Comparison of ENCODE assay signal across 13 cellular contexts in genomic region chr3:46928297-46928696, GRCh38. TPM values are rescaled to one million over a fixed set of nuclear protein-coding genes. Genes with fewer than 3 reads are reported as not detected.
DNase-seq lines count a peak whose midpoint lies in the region; ATAC-seq, FAIRE-seq and TF ChIP-seq lines count a peak whose summit lies in the region.
"Had no signal": no experiment of that assay in that cellular context is flagged by ENCODE, and none has a peak within 500 bp of the region (broad histone marks: within the 10 kb centered on the region; RNA-seq: fewer than 3 reads in every experiment).

No MANE protein-coding gene starts in this region.

- no peaks in the 10 kb centered on the region for H3K27me3 Mint-ChIP-seq in activated CD8-positive, alpha-beta memory T cell treated with anti-CD3 and anti-CD28 coated beads, Interleukin-2, amount 10 ng/mL, durations not matched to agents 7 days and 5 days
- no peaks in the 10 kb centered on the region for H3K27me3 Mint-ChIP-seq in stimulated activated memory B cell treated with anti-CD40 and anti-IgM and Interleukin-4, amounts not matched to agents 10 μg/mL and 1 μg/mL and 100 μg/mL, for 72 hours

- no peak for TF ChIP-seq POLR2A in body of pancreas (IDR thresholded peaks at IDR 0.05)

- H3K27ac ChIP-seq in body of pancreas = peak overlapping the region in 3 of 4 donors; percentile 82 to 93 (median 91)

- CTCF ChIA-PET in activated CD8-positive, alpha-beta memory T cell treated with anti-CD3 and anti-CD28 coated beads, Interleukin-2, amount 10 ng/mL, durations not matched to agents 7 days and 5 days (lab: Charles Lee) = interaction anchor here (1.2 to 4.6 kb wide), 2 partner anchors 20 to 48 kb away, joined by 3 to 23 read pairs; partner anchors contain the start of gene CCDC12

- WGBS in body of pancreas, 2 donors = 80 to 100% methylated on average over 1 of the region's 1 CpG

- intact Hi-C loops in body of pancreas (cut with DNase I) = no loop called here

- no peaks in the 10 kb centered on the region for H3K9me3 ChIP-seq in body of pancreas
- H3K9me3 ChIP-seq: tibial nerve had no signal

- H3K27ac Mint-ChIP-seq in activated CD8-positive, alpha-beta memory T cell treated with anti-CD3 and anti-CD28 coated beads, Interleukin-2, amount 10 ng/mL, durations not matched to agents 7 days and 5 days = peak overlapping the region; percentile 83
- peak overlapping the region; percentile 86 for H3K27ac Mint-ChIP-seq in stimulated activated memory B cell treated with anti-CD40 and anti-IgM and Interleukin-4, amounts not matched to agents 10 μg/mL and 1 μg/mL and 100 μg/mL, for 72 hours

- no peak overlapping the region for H3K4me3 ChIP-seq in body of pancreas
- H3K4me3 ChIP-seq: tibial nerve had no signal

- no peak for FAIRE-seq in frontal cortex (lab: Jason Lieb, UNC)

- H3K27me3 ChIP-seq in body of pancreas = no peaks in the 10 kb centered on the region
- H3K27me3 ChIP-seq: tibial nerve had no signal

- H3K9me3 Mint-ChIP-seq in activated CD8-positive, alpha-beta memory T cell treated with anti-CD3 and anti-CD28 coated beads, Interleukin-2, amount 10 ng/mL, durations not matched to agents 7 days and 5 days (ENCODE audit: low read depth) = peaks cover 3% of the 10 kb centered on the region
- H3K9me3 Mint-ChIP-seq in stimulated activated memory B cell treated with anti-CD40 and anti-IgM and Interleukin-4, amounts not matched to agents 10 μg/mL and 1 μg/mL and 100 μg/mL, for 72 hours = peaks cover 7% of the 10 kb centered on the region

- no peak for ATAC-seq in activated CD8-positive, alpha-beta memory T cell treated with anti-CD3 and anti-CD28 coated beads, Interleukin-2, amount 10 ng/mL, durations not matched to agents 7 days and 5 days
- ATAC-seq in body of pancreas = no peak
- ATAC-seq in stimulated activated memory B cell treated with anti-CD40 and anti-IgM and Interleukin-4, amounts not matched to agents 10 μg/mL and 1 μg/mL and 100 μg/mL, for 72 hours = peak; percentile 3
- no peak for ATAC-seq in GM21423 (IDR thresholded peaks at IDR 0.05; ENCODE audit: unreplicated experiment)

- H3K36me3 ChIP-seq in body of pancreas (replicated peaks in 1 of 2; ENCODE audit: insufficient read depth in 1 of 2, low read depth in 2 of 2) = peaks cover 5 to 10% of the 10 kb centered on the region in 2 donors

- H3K4me1 Mint-ChIP-seq in activated CD8-positive, alpha-beta memory T cell treated with anti-CD3 and anti-CD28 coated beads, Interleukin-2, amount 10 ng/mL, durations not matched to agents 7 days and 5 days = peaks cover 81% of the 10 kb centered on the region
- H3K4me1 Mint-ChIP-seq in stimulated activated memory B cell treated with anti-CD40 and anti-IgM and Interleukin-4, amounts not matched to agents 10 μg/mL and 1 μg/mL and 100 μg/mL, for 72 hours = peaks cover 90% of the 10 kb centered on the region

- TF ChIP-seq CTCF in body of pancreas (IDR thresholded peaks at IDR 0.05) = no peak

- H3K36me3 Mint-ChIP-seq in activated CD8-positive, alpha-beta memory T cell treated with anti-CD3 and anti-CD28 coated beads, Interleukin-2, amount 10 ng/mL, durations not matched to agents 7 days and 5 days = peaks cover 48% of the 10 kb centered on the region
- peaks cover 44% of the 10 kb centered on the region for H3K36me3 Mint-ChIP-seq in stimulated activated memory B cell treated with anti-CD40 and anti-IgM and Interleukin-4, amounts not matched to agents 10 μg/mL and 1 μg/mL and 100 μg/mL, for 72 hours

- H3K4me3 Mint-ChIP-seq in activated CD8-positive, alpha-beta memory T cell treated with anti-CD3 and anti-CD28 coated beads, Interleukin-2, amount 10 ng/mL, durations not matched to agents 7 days and 5 days = no peak overlapping the region
- peak overlapping the region; percentile 46 for H3K4me3 Mint-ChIP-seq in stimulated activated memory B cell treated with anti-CD40 and anti-IgM and Interleukin-4, amounts not matched to agents 10 μg/mL and 1 μg/mL and 100 μg/mL, for 72 hours

- no peak for DNase-seq in activated CD8-positive, alpha-beta memory T cell treated with anti-CD3 and anti-CD28 coated beads, Interleukin-2, amount 10 ng/mL, durations not matched to agents 7 days and 5 days
- no peak for DNase-seq in activated CD8-positive, alpha-beta memory T cell treated with anti-CD3 and anti-CD28 coated beads, Interleukin-2, amount 50 U/mL, for 4 hours
- peak; percentile 84 to 96 for DNase-seq in NOMO-1 (lab: John Stamatoyannopoulos, UW; ENCODE audit: unreplicated experiment in 2 of 2)
- peak in 1 of 4 donors; percentile 2 for DNase-seq in body of pancreas
- DNase-seq in activated CD8-positive, alpha-beta memory T cell treated with anti-CD3 and anti-CD28 coated beads for 24 hours = no peak
- no peak for DNase-seq in frontal cortex (ENCODE audit: low spot score in 2 of 2)
- DNase-seq: glutamatergic neuron; NCI-H1105; stimulated activated CD4-positive, alpha-beta T cell treated with anti-CD3 and anti-CD28 coated beads, Interleukin-1b, Interleukin-23, amount 100 ng/mL, for 48 hours had no signal

- peaks cover 77% of the 10 kb centered on the region for H3K4me1 ChIP-seq in body of pancreas

RNA-seq across cellular contexts. Expression of gene CCDC12, which starts 48.2 kb away (rescaled TPM):
- 10 to 100 TPM; 65.9 to 72.7 TPM for total RNA-seq in activated CD8-positive, alpha-beta memory T cell treated with anti-CD3 and anti-CD28 coated beads, Interleukin-2, amount 10 ng/mL, durations not matched to agents 7 days and 5 days
- 10 to 100 TPM; 25.4 to 67.2 TPM for total RNA-seq in body of pancreas
- 25.3 TPM for total RNA-seq in frontal cortex

RNA-seq across cellular contexts. Expression of gene PTH1R, which starts 50.8 kb away (rescaled TPM):
- total RNA-seq in activated CD8-positive, alpha-beta memory T cell treated with anti-CD3 and anti-CD28 coated beads, Interleukin-2, amount 10 ng/mL, durations not matched to agents 7 days and 5 days = not detected
- total RNA-seq in body of pancreas = 1 to 10 TPM; 1.8 to 8.2 TPM
- total RNA-seq in frontal cortex = 2.0 TPM
- total RNA-seq: mononuclear cell had no signal

RNA-seq across cellular contexts. Expression of gene NBEAL2, which starts 51.2 kb away (rescaled TPM):
- 100 to 1,000 TPM; 164 to 262 TPM for total RNA-seq in activated CD8-positive, alpha-beta memory T cell treated with anti-CD3 and anti-CD28 coated beads, Interleukin-2, amount 10 ng/mL, durations not matched to agents 7 days and 5 days
- total RNA-seq in body of pancreas = 100 to 1,000 TPM in 1 of 2 donors, 10 to 100 TPM in 1; 98.8 to 151 TPM
- 4.9 TPM for total RNA-seq in frontal cortex

Comparison
In these comparisons a context has a peak if more than half of its experiments do, and no peak if none do; other contexts are left out.
1. DNase-seq: peak in NOMO-1 (2 of 2); none in activated CD8-positive, alpha-beta memory T cell treated with anti-CD3 and anti-CD28 coated beads, Interleukin-2, amount 10 ng/mL, durations not matched to agents 7 days and 5 days (single experiment), activated CD8-positive, alpha-beta memory T cell treated with anti-CD3 and anti-CD28 coated beads, Interleukin-2, amount 50 U/mL, for 4 hours (single experiment), activated CD8-positive, alpha-beta memory T cell treated with anti-CD3 and anti-CD28 coated beads for 24 hours (single experiment) and frontal cortex (0 of 2).
2. RNA of gene NBEAL2, which starts 51.2 kb away (total RNA-seq): 164 to 262 TPM in activated CD8-positive, alpha-beta memory T cell treated with anti-CD3 and anti-CD28 coated beads, Interleukin-2, amount 10 ng/mL, durations not matched to agents 7 days and 5 days and 98.8 to 151 TPM in body of pancreas; 4.9 TPM in frontal cortex (single experiment); every median in the first group is over 10 times any median in the second.